20 cellular contexts compared by ENCODE assay signal in the genomic region with DNA sequence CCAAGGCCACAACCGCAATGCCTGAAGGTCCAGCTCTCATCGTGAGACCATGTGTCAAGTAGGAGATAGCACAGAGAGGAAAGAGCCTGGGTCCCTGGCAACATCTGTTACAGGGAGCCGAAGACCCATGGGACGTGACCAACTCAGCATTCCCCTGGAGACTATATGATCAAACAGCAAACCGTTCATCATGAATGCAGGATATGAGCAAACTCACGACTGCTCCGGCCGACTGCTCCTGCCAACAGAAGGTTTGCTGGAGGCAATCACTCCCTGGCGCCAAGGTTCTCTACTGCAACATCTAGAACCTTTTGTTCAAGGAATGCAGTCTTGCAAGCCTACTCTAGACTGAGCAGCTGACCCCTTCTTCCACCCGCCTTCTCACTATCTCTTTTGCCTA.
DNase-seq lines count a peak whose midpoint lies in the region; ATAC-seq and TF ChIP-seq lines count a peak whose summit lies in the region.
"Had no signal": no experiment of that assay in that cellular context is flagged by ENCODE, and none has a peak within 500 bp of the region (broad histone marks: within the 10 kb centered on the region; RNA-seq: fewer than 3 reads in every experiment).

No MANE protein-coding gene starts in this region.

- H3K27me3 ChIP-seq in BLaER1 = no peaks in the 10 kb centered on the region
- no peaks in the 10 kb centered on the region for H3K27me3 ChIP-seq in Peyer's patch

- TF ChIP-seq CTCF in progenitor cell of endocrine pancreas (IDR thresholded peaks at IDR 0.05; ENCODE audit: unreplicated experiment) (no peak), Peyer's patch (IDR thresholded peaks at IDR 0.05) (no peak), osteocyte (IDR thresholded peaks at IDR 0.05) (no peak)

- no peak overlapping the region for H3K4me3 Mint-ChIP-seq in central memory CD8-positive, alpha-beta T cell
- no peak overlapping the region for H3K4me3 Mint-ChIP-seq in progenitor cell of endocrine pancreas (ENCODE audit: low read depth)
- no peak overlapping the region for H3K4me3 Mint-ChIP-seq in osteocyte (ENCODE audit: unreplicated experiment)
- H3K4me3 Mint-ChIP-seq: CD8-positive, alpha-beta T cell had no signal

- TF ChIP-seq POLR2A in Peyer's patch (IDR thresholded peaks at IDR 0.05) = no peak

- peaks cover 19% of the 10 kb centered on the region for H3K36me3 Mint-ChIP-seq in central memory CD8-positive, alpha-beta T cell (ENCODE audit: insufficient read depth)
- H3K36me3 Mint-ChIP-seq in progenitor cell of endocrine pancreas (ENCODE audit: insufficient read depth) (peaks cover 16% of the 10 kb centered on the region), osteocyte (ENCODE audit: unreplicated experiment) (peaks cover 21% of the 10 kb centered on the region)

- peak; percentile 73 for ATAC-seq in HG02610 (IDR thresholded peaks at IDR 0.05; ENCODE audit: unreplicated experiment)
- ATAC-seq in central memory CD8-positive, alpha-beta T cell (replicated peaks; ENCODE audit: extremely low read depth, poor library complexity, severe bottlenecking) = no peak
- ATAC-seq: A549; CD8-positive, alpha-beta T cell; GM12878 had no signal

- H3K4me3 ChIP-seq in BLaER1 (peak overlapping the region; percentile 49), Peyer's patch (no peak overlapping the region)
- H3K4me3 ChIP-seq: A549, GM12878, HAP-1, K562 had no signal

- H3K4me1 ChIP-seq in BLaER1 (peaks cover 35% of the 10 kb centered on the region), Peyer's patch (no peaks in the 10 kb centered on the region)
- H3K4me1 ChIP-seq: A549, HAP-1 had no signal

- DNase-seq in central memory CD8-positive, alpha-beta T cell (ENCODE audit: low spot score in 2 of 2) = no peak
- DNase-seq in progenitor cell of endocrine pancreas (ENCODE audit: low spot score, unreplicated experiment) = no peak
- DNase-seq in Peyer's patch = no peak
- DNase-seq in foreskin melanocyte = no peak
- DNase-seq in effector CD8-positive, alpha-beta T cell (lab: John Stamatoyannopoulos, UW) = no peak
- DNase-seq in osteocyte (ENCODE audit: extremely low spot score, unreplicated experiment) = no peak
- DNase-seq: AML-193; Calu3; CD8-positive, alpha-beta T cell; DMS79 treated with DMSO at 0.1 percent for 48 hours; GF-D8; IMR-90 had no signal

- H3K4me2 ChIP-seq in BLaER1 = peak overlapping the region; percentile 88
- H3K4me2 ChIP-seq: A549 had no signal

- H3K4me1 Mint-ChIP-seq in central memory CD8-positive, alpha-beta T cell = peaks cover 12% of the 10 kb centered on the region
- H3K4me1 Mint-ChIP-seq in progenitor cell of endocrine pancreas (ENCODE audit: low read depth) = peaks cover 6% of the 10 kb centered on the region
- H3K4me1 Mint-ChIP-seq in osteocyte (ENCODE audit: unreplicated experiment) = no peaks in the 10 kb centered on the region

- H4K20me1 ChIP-seq in BLaER1 = no peaks in the 10 kb centered on the region

- peak overlapping the region; percentile 10 for H3K27ac Mint-ChIP-seq in central memory CD8-positive, alpha-beta T cell (ENCODE audit: low read depth)
- H3K27ac Mint-ChIP-seq in progenitor cell of endocrine pancreas = peak overlapping the region; percentile 26
- H3K27ac Mint-ChIP-seq in osteocyte (ENCODE audit: unreplicated experiment) = no peak overlapping the region
- H3K27ac Mint-ChIP-seq: CD8-positive, alpha-beta T cell had no signal

- H3K27ac ChIP-seq in BLaER1 (peak overlapping the region; percentile 97), Peyer's patch (no peak overlapping the region)
- H3K27ac ChIP-seq: 22Rv1, A549, HL-60 had no signal

- H3K9ac ChIP-seq in BLaER1 = peak overlapping the region; percentile 80

- no peaks in the 10 kb centered on the region for H3K27me3 Mint-ChIP-seq in central memory CD8-positive, alpha-beta T cell
- H3K27me3 Mint-ChIP-seq in progenitor cell of endocrine pancreas (no peaks in the 10 kb centered on the region), osteocyte (ENCODE audit: unreplicated experiment) (no peaks in the 10 kb centered on the region)

- H3K9me3 ChIP-seq in BLaER1 = peaks cover 48% of the 10 kb centered on the region
- H3K9me3 ChIP-seq in Peyer's patch = no peaks in the 10 kb centered on the region
- H3K9me3 ChIP-seq: A549, HAP-1 had no signal

- no peaks in the 10 kb centered on the region for H3K9me3 Mint-ChIP-seq in central memory CD8-positive, alpha-beta T cell
- H3K9me3 Mint-ChIP-seq in progenitor cell of endocrine pancreas (ENCODE audit: low read depth) = peaks cover 4% of the 10 kb centered on the region
- no peaks in the 10 kb centered on the region for H3K9me3 Mint-ChIP-seq in osteocyte (ENCODE audit: unreplicated experiment)
- H3K9me3 Mint-ChIP-seq: CD8-positive, alpha-beta T cell had no signal

- H3K36me3 ChIP-seq in BLaER1 (peaks cover 17% of the 10 kb centered on the region), Peyer's patch (peaks cover 0 to 24% (median 0%) of the 10 kb centered on the region in 3 donors)
- H3K36me3 ChIP-seq: HAP-1 had no signal
